In genomic region chr5:141650851-141651727, GRCh38 we compare ENCODE assay signal across 8 cellular contexts. TPM values are rescaled to one million over a fixed set of nuclear protein-coding genes. Genes with fewer than 3 reads are reported as not detected.
DNase-seq lines count a peak whose midpoint lies in the region; ATAC-seq and TF ChIP-seq lines count a peak whose summit lies in the region.

TSS of gene FCHSD1 (minus strand) at chr5:141651418. CDS start at chr5:141651368, 50 bp downstream.

- H3K4me1 ChIP-seq in BE2C (no peaks in the 10 kb centered on the region; the same call in 1 of the 2 replicates), fibroblast of lung (ENCODE audit: control insufficient read depth, extremely low read depth, insufficient read depth, low read length) (peaks cover 6% of the 10 kb centered on the region)

- H3K27me3 ChIP-seq in BE2C (no peaks in the 10 kb centered on the region), fibroblast of lung (ENCODE audit: control insufficient read depth, insufficient read depth, low read length) (no peaks in the 10 kb centered on the region)

- peaks cover 9% of the 10 kb centered on the region for H3K36me3 ChIP-seq in BE2C
- H3K36me3 ChIP-seq in fibroblast of lung (ENCODE audit: control insufficient read depth, insufficient read depth, low read length) = peaks cover 8% of the 10 kb centered on the region

- H3K9me3 ChIP-seq in BE2C (no peaks in the 10 kb centered on the region), fibroblast of lung (ENCODE audit: control insufficient read depth, insufficient read depth, low read depth, low read length) (no peaks in the 10 kb centered on the region)

- H3K79me2 ChIP-seq in fibroblast of lung (ENCODE audit: control insufficient read depth, insufficient read depth, low read length) = no peaks in the 10 kb centered on the region

- H3K27ac ChIP-seq in fibroblast of lung (ENCODE audit: insufficient read depth, low read length) = no peak within 1 kb of the TSS

- peak within 1 kb of the TSS; percentile 92 for H3K4me2 ChIP-seq in fibroblast of lung (ENCODE audit: extremely low read depth, insufficient read depth, low read length)

- peak within 1 kb of the TSS; percentile 51 for H3K9ac ChIP-seq in fibroblast of lung (ENCODE audit: insufficient read depth, low read length)

- peak within 1 kb of the TSS; percentile 65 for H3K4me3 ChIP-seq in BE2C (ENCODE audit: low read depth, low read length)
- peak within 1 kb of the TSS; percentile 54 to 81 (median 77) for H3K4me3 ChIP-seq in fibroblast of lung (replicated peaks in 1 of 4; ENCODE audit: control extremely low read depth in 1 of 4, insufficient read depth in 1 of 4, low read depth in 3 of 4, low read length in 4 of 4)

- DNase-seq in BE2C (peak; percentile 94), OCI-M1 (lab: John Stamatoyannopoulos, UW) (peak; percentile 91), fibroblast of lung (ENCODE audit: low read depth in 2 of 2) (peak; percentile 69 to 76), natural killer cell (peak; percentile 82)
- DNase-seq in activated T-cell treated with anti-CD3 and anti-CD28 coated beads, Interleukin-2, amount 50 U/mL, for 72 hours = peak; percentile 84 to 90

- peak within 1 kb of the TSS; percentile 93 for H3K27ac Mint-ChIP-seq in activated T-cell treated with anti-CD3 and anti-CD28 coated beads, Interleukin-2, amount 50 U/mL, for 72 hours
- H3K27ac Mint-ChIP-seq in natural killer cell = peak within 1 kb of the TSS; percentile 74 to 95
- H3K27ac Mint-ChIP-seq in stimulated activated memory B cell treated with anti-CD40 and anti-IgM and Interleukin-4, amounts not matched to agents 10 μg/mL and 1 μg/mL and 100 μg/mL, for 72 hours = peak within 1 kb of the TSS; percentile 87

- TF ChIP-seq CTCF in BE2C (IDR thresholded peaks at IDR 0.05; ENCODE audit: low read depth, low read length) (no peak), fibroblast of lung (conservative IDR thresholded peaks at IDR 0.05 in 1 of 2, IDR thresholded peaks at IDR 0.05 in 1 of 2; ENCODE audit: low read depth in 1 of 2, low read length in 2 of 2) (no peak), natural killer cell (IDR thresholded peaks at IDR 0.05) (no peak)

- H3K4me3 Mint-ChIP-seq in activated T-cell treated with anti-CD3 and anti-CD28 coated beads, Interleukin-2, amount 50 U/mL, for 72 hours = peak within 1 kb of the TSS; percentile 96 to 98
- peak within 1 kb of the TSS; percentile 95 for H3K4me3 Mint-ChIP-seq in natural killer cell
- H3K4me3 Mint-ChIP-seq in stimulated activated memory B cell treated with anti-CD40 and anti-IgM and Interleukin-4, amounts not matched to agents 10 μg/mL and 1 μg/mL and 100 μg/mL, for 72 hours = peak within 1 kb of the TSS; percentile 99

- H3K27me3 Mint-ChIP-seq in activated T-cell treated with anti-CD3 and anti-CD28 coated beads, Interleukin-2, amount 50 U/mL, for 72 hours (ENCODE audit: low read depth) = no peaks in the 10 kb centered on the region
- no peaks in the 10 kb centered on the region for H3K27me3 Mint-ChIP-seq in natural killer cell (ENCODE audit: low read depth in 2 of 2)
- peaks cover 8% of the 10 kb centered on the region for H3K27me3 Mint-ChIP-seq in stimulated activated memory B cell treated with anti-CD40 and anti-IgM and Interleukin-4, amounts not matched to agents 10 μg/mL and 1 μg/mL and 100 μg/mL, for 72 hours

- H3K9me3 Mint-ChIP-seq in activated T-cell treated with anti-CD3 and anti-CD28 coated beads, Interleukin-2, amount 50 U/mL, for 72 hours = no peaks in the 10 kb centered on the region
- no peaks in the 10 kb centered on the region for H3K9me3 Mint-ChIP-seq in natural killer cell
- no peaks in the 10 kb centered on the region for H3K9me3 Mint-ChIP-seq in stimulated activated memory B cell treated with anti-CD40 and anti-IgM and Interleukin-4, amounts not matched to agents 10 μg/mL and 1 μg/mL and 100 μg/mL, for 72 hours

- H2AFZ ChIP-seq in fibroblast of lung (ENCODE audit: low read length) = peak within 1 kb of the TSS; percentile 83

- H3K4me1 Mint-ChIP-seq in activated T-cell treated with anti-CD3 and anti-CD28 coated beads, Interleukin-2, amount 50 U/mL, for 72 hours (ENCODE audit: low read depth) = peaks cover 24% of the 10 kb centered on the region
- peaks cover 34 to 41% of the 10 kb centered on the region in 2 donors for H3K4me1 Mint-ChIP-seq in natural killer cell
- peaks cover 39% of the 10 kb centered on the region for H3K4me1 Mint-ChIP-seq in stimulated activated memory B cell treated with anti-CD40 and anti-IgM and Interleukin-4, amounts not matched to agents 10 μg/mL and 1 μg/mL and 100 μg/mL, for 72 hours

- intact Hi-C loops in natural killer cell (cut with micrococcal nuclease) = loop anchor here (1.0 kb wide), 2 partner anchors 15 to 32 kb away; partner anchors contain the start of genes HDAC3 and RELL2

- H4K20me1 ChIP-seq in fibroblast of lung (ENCODE audit: control insufficient read depth, extremely low read depth, insufficient read depth, low read length) = no peaks in the 10 kb centered on the region

- peaks cover 2% of the 10 kb centered on the region in 2 donors for H3K36me3 Mint-ChIP-seq in activated T-cell treated with anti-CD3 and anti-CD28 coated beads, Interleukin-2, amount 50 U/mL, for 72 hours (ENCODE audit: insufficient read depth in 2 of 2)
- H3K36me3 Mint-ChIP-seq in natural killer cell = no peaks in the 10 kb centered on the region
- H3K36me3 Mint-ChIP-seq in stimulated activated memory B cell treated with anti-CD40 and anti-IgM and Interleukin-4, amounts not matched to agents 10 μg/mL and 1 μg/mL and 100 μg/mL, for 72 hours = peaks cover 15% of the 10 kb centered on the region

- ATAC-seq in GM19043 (IDR thresholded peaks at IDR 0.05; ENCODE audit: low read depth, unreplicated experiment) = peak; percentile 97
- ATAC-seq in HG03280 (IDR thresholded peaks at IDR 0.05; ENCODE audit: unreplicated experiment) = peak; percentile 96
- ATAC-seq in activated T-cell treated with anti-CD3 and anti-CD28 coated beads, Interleukin-2, amount 50 U/mL, for 72 hours (replicated peaks in 1 of 2) = peak; percentile 96 to 97
- ATAC-seq in natural killer cell = peak; percentile 98
- peak; percentile 98 for ATAC-seq in stimulated activated memory B cell treated with anti-CD40 and anti-IgM and Interleukin-4, amounts not matched to agents 10 μg/mL and 1 μg/mL and 100 μg/mL, for 72 hours

RNA-seq across cellular contexts. Expression of gene FCHSD1, which starts in this region (rescaled TPM):
- 7.8 TPM for polyA plus RNA-seq in BE2C (2012; ENCODE audit: insufficient read depth, insufficient read length, low read depth)
- 10 to 100 TPM; 54.1 to 61.1 TPM for total RNA-seq in activated T-cell treated with anti-CD3 and anti-CD28 coated beads, Interleukin-2, amount 50 U/mL, for 72 hours
- 15.4 and 25.6 TPM in 2 replicates for total RNA-seq in fibroblast of lung
- 13.5 and 19.1 TPM in 2 replicates for polyA plus RNA-seq in fibroblast of lung
- 18.9 and 21.1 TPM in 2 replicates for polyA plus RNA-seq in fibroblast of lung (2012)
- 17.7 and 18.3 TPM in 2 replicates for polyA minus RNA-seq in fibroblast of lung (ENCODE audit: low replicate concordance)
- 100 to 1,000 TPM; 134 to 155 (median 147) TPM for total RNA-seq in natural killer cell
